ENCODE assay signal across 23 cellular contexts in the genomic region with DNA sequence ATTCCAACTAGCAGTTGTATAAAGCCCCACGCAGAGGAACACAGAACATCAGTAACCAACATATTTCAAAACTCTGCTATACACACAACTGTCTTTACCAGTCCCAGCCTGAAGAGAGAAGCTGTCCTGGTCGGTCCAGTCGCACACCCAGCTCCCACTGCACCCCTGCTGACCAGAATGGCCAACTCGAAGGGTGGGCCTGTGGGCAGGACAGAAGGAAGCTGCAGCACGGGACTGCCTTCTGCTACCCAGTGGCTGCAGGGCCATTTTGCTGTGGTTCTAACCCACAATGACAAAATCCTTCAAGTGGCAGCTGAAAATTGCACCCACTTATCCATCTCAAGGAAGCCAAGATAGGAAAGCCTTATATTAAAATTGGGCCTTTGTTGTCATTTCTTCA.
"Had no signal": no experiment of that assay in that cellular context is flagged by ENCODE, and none has a peak within 500 bp of the region (broad histone marks: within the 10 kb centered on the region; RNA-seq: fewer than 3 reads in every experiment).

No MANE protein-coding gene starts in this region.

- H3K27me3 ChIP-seq: ovary, right atrium auricular region, right lobe of liver, suprapubic skin, tibial artery, upper lobe of right lung, uterus had no signal

- H3K36me3 ChIP-seq: left lung, lower lobe of right lung, neutrophil, ovary, right atrium auricular region, right lobe of liver, suprapubic skin, thoracic aorta, upper lobe of right lung, uterus had no signal

- H3K9me3 ChIP-seq: left lung, lower lobe of right lung, neutrophil, ovary, right atrium auricular region, right lobe of liver, suprapubic skin, thoracic aorta, tibial artery, upper lobe of right lung, uterus had no signal

- H3K27ac ChIP-seq: left lung, lower lobe of right lung, neutrophil, ovary, right atrium auricular region, right lobe of liver, skin epidermis, suprapubic skin, thoracic aorta, tibial artery, upper lobe of right lung, uterus had no signal

- ATAC-seq: left colon; left lung; lower lobe of right lung; naive thymus-derived CD8-positive, alpha-beta T cell; right lobe of liver; stimulated activated effector memory CD8-positive, alpha-beta T cell treated with anti-CD3 and anti-CD28 coated beads, Interleukin-12 subunit alpha, Interleukin-12 subunit beta, amount 100 ng/mL, for 72 hours; upper lobe of right lung had no signal

- DNase-seq: hippocampal formation; kidney; left colon; lower lobe of right lung; mammary epithelial cell; mesenchymal stem cell; naive thymus-derived CD8-positive, alpha-beta T cell; occipital lobe; ovary; right lobe of liver; stimulated activated CD4-positive, alpha-beta T cell treated with anti-CD3 and anti-CD28 coated beads, Interleukin-4, amount 100 ng/mL, for 24 hours; stimulated activated naive CD4-positive, alpha-beta T cell; tibial artery; trophoblast cell; upper lobe of right lung; uterus had no signal

- H3K4me1 ChIP-seq: left lung, lower lobe of right lung, right lobe of liver, suprapubic skin, upper lobe of right lung, uterus had no signal

- H3K4me3 ChIP-seq: left lung, lower lobe of right lung, ovary, right atrium auricular region, right lobe of liver, skin epidermis, suprapubic skin, thoracic aorta, tibial artery, upper lobe of right lung, uterus had no signal

- FAIRE-seq: kidney had no signal
